8 cellular contexts compared by ENCODE assay signal in the genomic region with DNA sequence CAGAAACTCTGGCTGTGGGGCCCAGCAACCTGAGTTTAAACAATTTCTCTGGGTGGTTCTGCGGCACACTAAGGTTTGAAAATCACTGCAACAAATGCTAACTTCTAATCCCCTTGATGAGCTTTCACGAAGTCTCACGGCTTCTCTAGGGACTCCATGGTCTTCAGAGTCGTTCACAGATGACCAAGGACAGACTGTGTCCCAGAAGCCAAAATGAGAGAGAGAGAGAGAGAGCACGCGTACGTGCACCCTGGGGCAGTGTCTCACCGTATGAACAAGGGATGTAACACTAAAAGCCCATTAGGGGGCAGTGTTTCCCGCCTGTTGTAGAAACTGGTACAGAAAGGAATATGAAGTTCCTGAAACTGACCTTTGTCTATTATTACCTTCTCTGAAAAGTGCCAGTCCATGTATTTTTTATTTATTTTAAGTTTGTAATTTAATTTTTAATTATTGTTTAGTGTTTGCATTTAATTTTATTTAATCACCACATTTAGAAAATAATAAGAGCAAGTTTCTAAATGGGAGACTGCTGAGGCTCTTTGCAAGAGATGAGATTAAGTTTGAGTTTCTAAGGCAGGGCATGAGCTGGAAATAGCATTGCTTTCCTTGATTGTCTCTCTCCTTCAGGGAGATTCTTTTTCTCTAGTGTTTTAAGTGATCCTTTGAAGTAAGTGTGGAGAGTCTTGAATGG. TPM values are rescaled to one million over a fixed set of nuclear protein-coding genes. Genes with fewer than 3 reads are reported as not detected.
A peak's percentile ranks its signal among the peaks of the same experiment; 100 is the strongest.
DNase-seq lines count a peak whose midpoint lies in the region; ATAC-seq and TF ChIP-seq lines count a peak whose summit lies in the region.

No MANE protein-coding gene starts in this region.

- H3K9me3 Mint-ChIP-seq in activated T-cell treated with anti-CD3 and anti-CD28 coated beads, Interleukin-2, amount 50 U/mL, for 72 hours: no peaks in the 10 kb centered on the region
- peaks cover 7% of the 10 kb centered on the region for H3K9me3 Mint-ChIP-seq in neural crest cell

- no peaks in the 10 kb centered on the region for H3K27me3 Mint-ChIP-seq in activated T-cell treated with anti-CD3 and anti-CD28 coated beads, Interleukin-2, amount 50 U/mL, for 72 hours (ENCODE audit: low read depth)
- peaks cover 6% of the 10 kb centered on the region for H3K27me3 Mint-ChIP-seq in neural crest cell (ENCODE audit: low read depth)

- H3K27me3 ChIP-seq in PC-3 (ENCODE audit: low read length) (no peaks in the 10 kb centered on the region), thyroid gland (no peaks in the 10 kb centered on the region)

- H3K9ac ChIP-seq in PC-3 (ENCODE audit: low read length): peak overlapping the region; percentile 30; the same call in 1 of the 2 replicates

- peak; percentile 61 for DNase-seq in COLO829 (ENCODE audit: low spot score)
- peak; percentile 85 for DNase-seq in PC-3
- peak; percentile 64 to 65 for DNase-seq in activated T-cell treated with anti-CD3 and anti-CD28 coated beads, Interleukin-2, amount 50 U/mL, for 72 hours
- peak; percentile 87 for DNase-seq in fibroblast of mammary gland (ENCODE audit: low read depth)
- peak; percentile 36 for DNase-seq in neural crest cell (ENCODE audit: low read depth, low spot score)
- DNase-seq in thyroid gland: peak; percentile 70 to 82

- peaks cover 17% of the 10 kb centered on the region for H3K79me2 ChIP-seq in PC-3 (ENCODE audit: low read length)

- H3K27ac ChIP-seq in PC-3 (ENCODE audit: low read length): peak overlapping the region; percentile 61
- peak overlapping the region; percentile 84 to 96 (median 94) for H3K27ac ChIP-seq in thyroid gland

- H3F3A ChIP-seq in PC-3 (ENCODE audit: low read length, unreplicated experiment): no peaks in the 10 kb centered on the region

- TF ChIP-seq RAD21 in Ishikawa (IDR thresholded peaks at IDR 0.05; ENCODE audit: low read depth): peak; percentile 89

- H3K36me3 ChIP-seq in PC-3 (ENCODE audit: low read depth, low read length) (no peaks in the 10 kb centered on the region), thyroid gland (no peaks in the 10 kb centered on the region)

- no peaks in the 10 kb centered on the region for H4K20me1 ChIP-seq in PC-3 (ENCODE audit: low read length)

- intact Hi-C loops in PC-3 (cut with micrococcal nuclease) (loop anchor here (2.0 to 5.0 kb wide), 5 partner anchors 14 to 194 kb away; partner anchors contain the start of genes DDX47 and GPRC5A), thyroid gland (cut with DNase I) (loop anchor here (10.0 kb wide), 2 partner anchors 96 to 126 kb away; no protein-coding TSS in a partner anchor)

- H3K4me3 ChIP-seq in PC-3 (ENCODE audit: low read length): no peak overlapping the region
- no peak overlapping the region for H3K4me3 ChIP-seq in fibroblast of mammary gland (ENCODE audit: control insufficient read depth, low read depth, low read length)
- H3K4me3 ChIP-seq in thyroid gland (replicated peaks in 1 of 3): peak overlapping the region in 1 of 3 donors; percentile 58

- H3K4me2 ChIP-seq in PC-3 (ENCODE audit: low read length): peak overlapping the region; percentile 43

- POLR2A ChIA-PET in PC-3 (lab: Charles Lee; ENCODE audit: unreplicated experiment): interaction anchor here (0.7 to 1.0 kb wide), 2 partner anchors 15 to 102 kb away, joined by 3 to 4 read pairs; partner anchors contain the start of gene GPRC5A

- CTCF ChIA-PET in PC-3 (lab: Charles Lee): interaction anchor here (0.6 to 0.8 kb wide), 2 partner anchors 31 to 112 kb away, joined by 3 to 5 read pairs; no protein-coding TSS in a partner anchor

- no TSS peak for BruUV-seq in PC-3 (replicated peaks; lab: Mats Ljungman, UMichigan)

- TF ChIP-seq CTCF in PC-3 (conservative IDR thresholded peaks at IDR 0.05; ENCODE audit: low read depth, low read length) (peak; percentile 63), fibroblast of mammary gland (conservative IDR thresholded peaks at IDR 0.05; ENCODE audit: control insufficient read depth, insufficient read depth, low read depth, low read length) (peak; percentile 84), neural crest cell (conservative IDR thresholded peaks at IDR 0.05) (peak; percentile 99), thyroid gland (IDR thresholded peaks at IDR 0.05) (peak; percentile 62 to 85 (median 78))

- no peak overlapping the region for H2AFZ ChIP-seq in PC-3 (ENCODE audit: low read length)

- H3K4me1 ChIP-seq in PC-3 (ENCODE audit: insufficient read depth, low read length) (peaks cover 48% of the 10 kb centered on the region), thyroid gland (peaks cover 14 to 33% of the 10 kb centered on the region in 2 donors)

- H3K36me3 Mint-ChIP-seq in activated T-cell treated with anti-CD3 and anti-CD28 coated beads, Interleukin-2, amount 50 U/mL, for 72 hours (ENCODE audit: insufficient read depth in 2 of 2): no peaks in the 10 kb centered on the region
- peaks cover 6% of the 10 kb centered on the region for H3K36me3 Mint-ChIP-seq in neural crest cell (ENCODE audit: low read depth)

- H3K4me3 Mint-ChIP-seq in activated T-cell treated with anti-CD3 and anti-CD28 coated beads, Interleukin-2, amount 50 U/mL, for 72 hours: peak overlapping the region; percentile 89 to 94
- H3K4me3 Mint-ChIP-seq in neural crest cell: peak overlapping the region; percentile 82

- TF ChIP-seq POLR2A in thyroid gland (IDR thresholded peaks at IDR 0.05): no peak

- H3K9me3 ChIP-seq in PC-3 (ENCODE audit: low read length) (no peaks in the 10 kb centered on the region), thyroid gland (no peaks in the 10 kb centered on the region)

- H3K27ac Mint-ChIP-seq in activated T-cell treated with anti-CD3 and anti-CD28 coated beads, Interleukin-2, amount 50 U/mL, for 72 hours: no peak overlapping the region
- no peak overlapping the region for H3K27ac Mint-ChIP-seq in neural crest cell (ENCODE audit: unreplicated experiment)

- TF ChIP-seq EP300 in Ishikawa (IDR thresholded peaks at IDR 0.05; ENCODE audit: borderline replicate concordance): no peak

- no peaks in the 10 kb centered on the region for H3K9me2 ChIP-seq in PC-3 (replicated peaks; ENCODE audit: low read length)

- 12 to 20% methylated on average over 9 of the region's 9 CpGs for WGBS in thyroid gland, 2 donors

- H3K4me1 Mint-ChIP-seq in activated T-cell treated with anti-CD3 and anti-CD28 coated beads, Interleukin-2, amount 50 U/mL, for 72 hours (ENCODE audit: low read depth): peaks cover 33% of the 10 kb centered on the region
- peaks cover 45% of the 10 kb centered on the region for H3K4me1 Mint-ChIP-seq in neural crest cell

- ATAC-seq in GM21360 (IDR thresholded peaks at IDR 0.05; ENCODE audit: unreplicated experiment): peak; percentile 58
- ATAC-seq in PC-3: peak; percentile 68
- ATAC-seq in activated T-cell treated with anti-CD3 and anti-CD28 coated beads, Interleukin-2, amount 50 U/mL, for 72 hours (replicated peaks in 1 of 2): peak; percentile 63 to 69

TF ChIP-seq in Ishikawa, 13 proteins besides CTCF, POLR2A, EP300 and RAD21:
- peak; percentile 67 for TF ChIP-seq MAX (IDR thresholded peaks at IDR 0.05)
- TF ChIP-seq, protein P1, sequence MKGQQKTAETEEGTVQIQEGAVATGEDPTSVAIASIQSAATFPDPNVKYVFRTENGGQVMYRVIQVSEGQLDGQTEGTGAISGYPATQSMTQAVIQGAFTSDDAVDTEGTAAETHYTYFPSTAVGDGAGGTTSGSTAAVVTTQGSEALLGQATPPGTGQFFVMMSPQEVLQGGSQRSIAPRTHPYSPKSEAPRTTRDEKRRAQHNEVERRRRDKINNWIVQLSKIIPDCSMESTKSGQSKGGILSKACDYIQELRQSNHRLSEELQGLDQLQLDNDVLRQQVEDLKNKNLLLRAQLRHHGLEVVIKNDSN (IDR thresholded peaks at IDR 0.05): no peak
TF ChIP-seq in Ishikawa: peak in this region for 1.

RNA-seq across cellular contexts. Expression of gene APOLD1, which starts 3.4 kb away (rescaled TPM):
- 2.8 and 3.5 TPM in 2 replicates for total RNA-seq in PC-3 (2014; rRNA removed)
- 10 to 100 TPM; 10.4 to 12.8 TPM for total RNA-seq in activated T-cell treated with anti-CD3 and anti-CD28 coated beads, Interleukin-2, amount 50 U/mL, for 72 hours
- total RNA-seq in neural crest cell: 4.8 and 6.0 TPM in 2 replicates
- 10 to 100 TPM; 34.1 to 72.7 (median 49.5) TPM for total RNA-seq in thyroid gland

RNA-seq across cellular contexts. Expression of gene DDX47, which starts 24.3 kb away (rescaled TPM):
- total RNA-seq in PC-3 (2014; rRNA removed) (58.9 and 59.0 TPM in 2 replicates), neural crest cell (69.3 and 70.9 TPM in 2 replicates), thyroid gland (10 to 100 TPM; 75.5 to 94.2 (median 81.8) TPM)
- total RNA-seq in activated T-cell treated with anti-CD3 and anti-CD28 coated beads, Interleukin-2, amount 50 U/mL, for 72 hours: 10 to 100 TPM; 58.2 to 67.8 TPM

Comparison
In these comparisons a context has a peak if more than half of its experiments do, and no peak if none do; other contexts are left out.
1. DNase-seq: peak in every context shown above with its lines; median percentile 87 in fibroblast of mammary gland; 85 in PC-3; 76 in thyroid gland; 64 in activated T-cell treated with anti-CD3 and anti-CD28 coated beads, Interleukin-2, amount 50 U/mL, for 72 hours; 61 in COLO829; 36 in neural crest cell.